1 cellular context compared by ENCODE assay signal in genomic region chr5:157511656-157512644, GRCh38.
TF ChIP-seq lines count a peak whose summit lies in the region.

No MANE protein-coding gene starts in this region.

TF ChIP-seq in HepG2, 621 proteins besides CTCF, POLR2A, EP300 and RAD21 (continued from another document and continues in another):
- TF ChIP-seq JDP2 (CRISPR knock-in tag; IDR thresholded peaks at IDR 0.05; ENCODE audit: borderline replicate concordance) (no peak), ZNF263 (CRISPR knock-in tag; IDR thresholded peaks at IDR 0.05) (peak; percentile 73; the same call in 1 of the 2 replicates), ZNF253 (CRISPR knock-in tag; IDR thresholded peaks at IDR 0.05; ENCODE audit: borderline replicate concordance) (no peak), NAIF1 (CRISPR knock-in tag; IDR thresholded peaks at IDR 0.05; ENCODE audit: borderline replicate concordance) (no peak), ZBTB38 (CRISPR knock-in tag; IDR thresholded peaks at IDR 0.05) (no peak), ZNF891 (CRISPR knock-in tag; IDR thresholded peaks at IDR 0.05) (no peak), ZNF652 (CRISPR knock-in tag; IDR thresholded peaks at IDR 0.05; ENCODE audit: borderline replicate concordance, low read depth) (no peak), PLSCR1 (CRISPR knock-in tag; IDR thresholded peaks at IDR 0.05; ENCODE audit: borderline replicate concordance) (no peak), SNAI1 (CRISPR knock-in tag; IDR thresholded peaks at IDR 0.05; ENCODE audit: borderline replicate concordance) (no peak), DMAP1 (CRISPR knock-in tag; IDR thresholded peaks at IDR 0.05) (no peak), ZNF33A (CRISPR knock-in tag; IDR thresholded peaks at IDR 0.05; ENCODE audit: borderline replicate concordance) (no peak), FOXK1 (CRISPR knock-in tag; IDR thresholded peaks at IDR 0.05; ENCODE audit: borderline replicate concordance, low read depth) (0 out of 2 replicates have a peak, but pooled peaks have one; percentile 45), MATR3 (CRISPR knock-in tag; IDR thresholded peaks at IDR 0.05) (no peak), ZNF710 (CRISPR knock-in tag; IDR thresholded peaks at IDR 0.05; ENCODE audit: borderline replicate concordance) (no peak), NFIC (IDR thresholded peaks at IDR 0.05; ENCODE audit: low read length) (no peak), SOX13 (IDR thresholded peaks at IDR 0.05) (no peak), SOX13 (CRISPR knock-in tag; conservative IDR thresholded peaks at IDR 0.05 in 1 of 2, IDR thresholded peaks at IDR 0.05 in 1 of 2) (peak in 1 of 2 experiments; percentile 76; a peak in 2 of 4 replicates), THAP11 (CRISPR knock-in tag; IDR thresholded peaks at IDR 0.05) (no peak), MAFG (CRISPR knock-in tag; IDR thresholded peaks at IDR 0.05) (no peak), ZNF598 (CRISPR knock-in tag; IDR thresholded peaks at IDR 0.05; ENCODE audit: borderline replicate concordance) (no peak), SRF (IDR thresholded peaks at IDR 0.05; ENCODE audit: low read depth, low read length) (no peak), SP1 (IDR thresholded peaks at IDR 0.05) (no peak), SP1 (CRISPR knock-in tag; IDR thresholded peaks at IDR 0.05) (peak; percentile 33; the same call in 1 of the 2 replicates), CHD2 (IDR thresholded peaks at IDR 0.05; ENCODE audit: low read depth, low read length) (no peak), TFAP4 (IDR thresholded peaks at IDR 0.05; ENCODE audit: borderline replicate concordance, low read depth) (no peak), STAG1 (CRISPR knock-in tag; IDR thresholded peaks at IDR 0.05) (no peak), ZNF121 (CRISPR knock-in tag; IDR thresholded peaks at IDR 0.05) (no peak), ZNF264 (CRISPR knock-in tag; IDR thresholded peaks at IDR 0.05) (no peak), ZFP1 (CRISPR knock-in tag; IDR thresholded peaks at IDR 0.05) (no peak), ZSCAN9 (CRISPR knock-in tag; IDR thresholded peaks at IDR 0.05; ENCODE audit: borderline replicate concordance) (no peak), ZNF207 (IDR thresholded peaks at IDR 0.05; ENCODE audit: borderline replicate concordance) (no peak), U2AF1 (optimal IDR thresholded peaks at IDR 0.05; ENCODE audit: low read depth, low read length) (no peak), ZNF513 (CRISPR knock-in tag; conservative IDR thresholded peaks at IDR 0.05) (no peak), ZNF430 (CRISPR knock-in tag; IDR thresholded peaks at IDR 0.05) (no peak), ZNF572 (CRISPR knock-in tag; IDR thresholded peaks at IDR 0.05) (no peak), ZNF232 (CRISPR knock-in tag; IDR thresholded peaks at IDR 0.05; ENCODE audit: borderline replicate concordance) (no peak), ZUFSP (CRISPR knock-in tag; IDR thresholded peaks at IDR 0.05; ENCODE audit: borderline replicate concordance) (no peak), TP53 (CRISPR knock-in tag; conservative IDR thresholded peaks at IDR 0.05) (no peak), PHF21A (CRISPR knock-in tag; IDR thresholded peaks at IDR 0.05) (no peak), MNT (IDR thresholded peaks at IDR 0.05) (no peak), ZNF746 (CRISPR knock-in tag; IDR thresholded peaks at IDR 0.05) (no peak), ZZZ3 (CRISPR knock-in tag; IDR thresholded peaks at IDR 0.05; ENCODE audit: borderline replicate concordance) (no peak), TCF12 (IDR thresholded peaks at IDR 0.05) (no peak), TCF12 (CRISPR knock-in tag; IDR thresholded peaks at IDR 0.05) (no peak), ZBTB7B (CRISPR knock-in tag; IDR thresholded peaks at IDR 0.05) (no peak), CSRNP2 (CRISPR knock-in tag; conservative IDR thresholded peaks at IDR 0.05; ENCODE audit: low read depth) (no peak), ZFAT (CRISPR knock-in tag; conservative IDR thresholded peaks at IDR 0.05) (no peak), NR1H2 (CRISPR knock-in tag; IDR thresholded peaks at IDR 0.05; ENCODE audit: borderline replicate concordance, low read depth) (no peak), FOSL2 (CRISPR knock-in tag; IDR thresholded peaks at IDR 0.05) (peak; percentile 69), FOXK2 (IDR thresholded peaks at IDR 0.05) (no peak), DNMT3B (CRISPR knock-in tag; conservative IDR thresholded peaks at IDR 0.05) (no peak), ZNF251 (CRISPR knock-in tag; IDR thresholded peaks at IDR 0.05) (no peak), ZNF136 (CRISPR knock-in tag; IDR thresholded peaks at IDR 0.05; ENCODE audit: low read depth) (no peak), ELF4 (CRISPR knock-in tag; IDR thresholded peaks at IDR 0.05; ENCODE audit: borderline replicate concordance) (no peak), ZNF703 (CRISPR knock-in tag; IDR thresholded peaks at IDR 0.05; ENCODE audit: borderline replicate concordance) (no peak), ZNF75D (CRISPR knock-in tag; IDR thresholded peaks at IDR 0.05; ENCODE audit: borderline replicate concordance) (no peak), ZBTB34 (CRISPR knock-in tag; IDR thresholded peaks at IDR 0.05) (no peak), MBD4 (IDR thresholded peaks at IDR 0.05; ENCODE audit: borderline replicate concordance, low read length) (no peak)
